14 cellular contexts compared by ENCODE assay signal in the genomic region with DNA sequence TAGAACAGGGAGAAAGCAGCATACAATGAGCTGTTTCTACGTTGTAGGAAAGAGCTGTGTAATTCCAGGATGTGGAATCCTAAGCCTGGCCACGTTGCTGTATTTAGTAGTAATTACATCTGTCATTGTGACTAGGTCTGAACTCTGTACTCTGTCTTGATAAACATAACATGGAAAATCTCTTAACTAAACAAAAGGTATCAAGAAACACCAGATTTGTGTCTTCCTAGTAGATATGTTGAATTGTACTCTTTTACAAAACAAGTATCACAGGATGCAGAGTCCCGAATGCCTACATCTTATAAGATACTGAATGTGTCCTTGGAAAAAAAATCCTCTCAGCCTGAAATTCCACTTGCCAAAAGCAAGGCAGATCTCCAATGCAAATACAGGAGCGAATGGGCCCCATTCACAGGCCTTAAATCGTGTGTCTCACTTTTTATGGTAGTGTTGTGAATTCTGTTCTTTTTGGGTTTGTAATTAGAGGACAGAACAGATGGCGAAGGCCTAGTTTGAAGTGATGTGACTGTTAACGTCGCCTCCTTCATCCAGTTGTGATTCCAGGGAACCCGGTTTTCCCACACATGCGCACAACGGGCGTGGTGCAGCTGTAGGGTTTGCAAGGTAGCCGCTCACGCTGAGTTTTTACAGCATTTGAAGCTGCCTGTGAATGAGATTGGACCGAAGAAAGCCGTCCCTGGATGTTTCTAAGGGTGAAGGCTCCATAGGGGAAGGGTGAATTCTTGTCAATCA.
A peak's percentile ranks its signal among the peaks of the same experiment; 100 is the strongest.
DNase-seq lines count a peak whose midpoint lies in the region; ATAC-seq and TF ChIP-seq lines count a peak whose summit lies in the region.
"Had no signal": no experiment of that assay in that cellular context is flagged by ENCODE, and none has a peak within 500 bp of the region (broad histone marks: within the 10 kb centered on the region; RNA-seq: fewer than 3 reads in every experiment).

No MANE protein-coding gene starts in this region.

- H3K9ac ChIP-seq in neural cell (ENCODE audit: low read length), result no peak overlapping the region

- no peaks in the 10 kb centered on the region for H3K4me1 ChIP-seq in hepatocyte (ENCODE audit: insufficient read depth)
- no peaks in the 10 kb centered on the region for H3K4me1 ChIP-seq in prostate gland (replicated peaks)
- H3K4me1 ChIP-seq: Caco-2 had no signal

- H4K20me1 ChIP-seq in hepatocyte (ENCODE audit: insufficient read depth, poor library complexity, severe bottlenecking) (no peaks in the 10 kb centered on the region), neural cell (ENCODE audit: insufficient read depth) (no peaks in the 10 kb centered on the region)

- no peak for TF ChIP-seq EP300 in neural cell (conservative IDR thresholded peaks at IDR 0.05; ENCODE audit: poor library complexity, severe bottlenecking)

- no peak for ATAC-seq in HG03460 (IDR thresholded peaks at IDR 0.05; ENCODE audit: unreplicated experiment)
- ATAC-seq: CD8-positive, alpha-beta T cell; HCT116 had no signal

- H3K27ac ChIP-seq in hepatocyte (peak overlapping the region; percentile 28), neural cell (ENCODE audit: low read length) (peak overlapping the region; percentile 9), prostate gland (no peak overlapping the region)
- H3K27ac ChIP-seq: 22Rv1 had no signal

- TF ChIP-seq CTCF in hepatocyte (IDR thresholded peaks at IDR 0.05; ENCODE audit: poor library complexity) (no peak), neural cell (IDR thresholded peaks at IDR 0.05; ENCODE audit: poor library complexity, severe bottlenecking) (no peak), prostate gland (IDR thresholded peaks at IDR 0.05) (no peak)

- H2AFZ ChIP-seq in hepatocyte, result no peak overlapping the region
- no peak overlapping the region for H2AFZ ChIP-seq in neural cell (ENCODE audit: low read depth, low read length)

- H3K79me2 ChIP-seq in hepatocyte (no peaks in the 10 kb centered on the region), neural cell (replicated peaks; ENCODE audit: insufficient read depth, low read length) (no peaks in the 10 kb centered on the region)

- no peak for TF ChIP-seq RAD21 in neural cell (conservative IDR thresholded peaks at IDR 0.05)

- no peak for TF ChIP-seq POLR2A in prostate gland (IDR thresholded peaks at IDR 0.05)

- H3K36me3 ChIP-seq in hepatocyte (replicated peaks; ENCODE audit: insufficient read depth, low read depth) (no peaks in the 10 kb centered on the region), neural cell (ENCODE audit: insufficient read depth, low read length) (no peaks in the 10 kb centered on the region), prostate gland (no peaks in the 10 kb centered on the region)

- intact Hi-C loops in prostate gland (cut with DNase I), result no loop called here

- H3K4me2 ChIP-seq in hepatocyte (no peak overlapping the region), neural cell (ENCODE audit: low read length) (no peak overlapping the region)

- DNase-seq in NCI-H1694 treated with DMSO at 0.1 percent for 48 hours (lab: John Stamatoyannopoulos, UW), result peak; percentile 24
- DNase-seq in NCI-H1694 (lab: John Stamatoyannopoulos, UW), result no peak
- peak; percentile 36 for DNase-seq in hepatocyte (ENCODE audit: low spot score)
- DNase-seq in ureter (ENCODE audit: low spot score), result peak; percentile 5
- no peak for DNase-seq in prostate gland (ENCODE audit: low spot score)
- DNase-seq in NCI-H2227 (lab: John Stamatoyannopoulos, UW; ENCODE audit: unreplicated experiment), result no peak
- DNase-seq: Caco-2; CD8-positive, alpha-beta T cell; DND-41; GDM1 had no signal

- no peaks in the 10 kb centered on the region for H3K9me2 ChIP-seq in hepatocyte (replicated peaks; ENCODE audit: insufficient read depth)
- H3K9me2 ChIP-seq in neural cell (ENCODE audit: insufficient read depth, low read length), result no peaks in the 10 kb centered on the region

- H3K9me3 ChIP-seq in hepatocyte (ENCODE audit: low read depth) (no peaks in the 10 kb centered on the region), neural cell (ENCODE audit: low read length) (no peaks in the 10 kb centered on the region), prostate gland (no peaks in the 10 kb centered on the region)
- H3K9me3 ChIP-seq: Caco-2 had no signal

- WGBS in hepatocyte (ENCODE audit: low lambda C conversion rate, missing lambda C conversion rate), result 85% methylated on average over 16 of the region's 16 CpGs
- WGBS in prostate gland, result 90% methylated on average over 16 of the region's 16 CpGs

- H3K27me3 ChIP-seq in hepatocyte (no peaks in the 10 kb centered on the region), neural cell (ENCODE audit: insufficient read depth, low read depth, low read length) (no peaks in the 10 kb centered on the region), prostate gland (replicated peaks; ENCODE audit: insufficient read depth) (no peaks in the 10 kb centered on the region)

- H3K4me3 ChIP-seq in hepatocyte, result no peak overlapping the region
- no peak overlapping the region for H3K4me3 ChIP-seq in neural cell (ENCODE audit: low read length)
- no peak overlapping the region for H3K4me3 ChIP-seq in prostate gland

- H3F3A ChIP-seq in neural cell (ENCODE audit: insufficient read depth, low read length, poor library complexity, severe bottlenecking), result peaks cover 4% of the 10 kb centered on the region

TF ChIP-seq in neural cell, 6 proteins besides CTCF, POLR2A, EP300 and RAD21:
- TF ChIP-seq EZH2 (IDR thresholded peaks at IDR 0.05; ENCODE audit: borderline replicate concordance, insufficient read depth, low read length, poor library complexity, severe bottlenecking), result no peak
- no peak for TF ChIP-seq SMC3 (conservative IDR thresholded peaks at IDR 0.05; ENCODE audit: poor library complexity)
- TF ChIP-seq TAF1 (IDR thresholded peaks at IDR 0.05; ENCODE audit: low read depth), result no peak
- TF ChIP-seq MXI1 (conservative IDR thresholded peaks at IDR 0.05; ENCODE audit: poor library complexity, severe bottlenecking), result no peak
- no peak for TF ChIP-seq POLR2AphosphoS5 (IDR thresholded peaks at IDR 0.05)
- TF ChIP-seq, protein P1, sequence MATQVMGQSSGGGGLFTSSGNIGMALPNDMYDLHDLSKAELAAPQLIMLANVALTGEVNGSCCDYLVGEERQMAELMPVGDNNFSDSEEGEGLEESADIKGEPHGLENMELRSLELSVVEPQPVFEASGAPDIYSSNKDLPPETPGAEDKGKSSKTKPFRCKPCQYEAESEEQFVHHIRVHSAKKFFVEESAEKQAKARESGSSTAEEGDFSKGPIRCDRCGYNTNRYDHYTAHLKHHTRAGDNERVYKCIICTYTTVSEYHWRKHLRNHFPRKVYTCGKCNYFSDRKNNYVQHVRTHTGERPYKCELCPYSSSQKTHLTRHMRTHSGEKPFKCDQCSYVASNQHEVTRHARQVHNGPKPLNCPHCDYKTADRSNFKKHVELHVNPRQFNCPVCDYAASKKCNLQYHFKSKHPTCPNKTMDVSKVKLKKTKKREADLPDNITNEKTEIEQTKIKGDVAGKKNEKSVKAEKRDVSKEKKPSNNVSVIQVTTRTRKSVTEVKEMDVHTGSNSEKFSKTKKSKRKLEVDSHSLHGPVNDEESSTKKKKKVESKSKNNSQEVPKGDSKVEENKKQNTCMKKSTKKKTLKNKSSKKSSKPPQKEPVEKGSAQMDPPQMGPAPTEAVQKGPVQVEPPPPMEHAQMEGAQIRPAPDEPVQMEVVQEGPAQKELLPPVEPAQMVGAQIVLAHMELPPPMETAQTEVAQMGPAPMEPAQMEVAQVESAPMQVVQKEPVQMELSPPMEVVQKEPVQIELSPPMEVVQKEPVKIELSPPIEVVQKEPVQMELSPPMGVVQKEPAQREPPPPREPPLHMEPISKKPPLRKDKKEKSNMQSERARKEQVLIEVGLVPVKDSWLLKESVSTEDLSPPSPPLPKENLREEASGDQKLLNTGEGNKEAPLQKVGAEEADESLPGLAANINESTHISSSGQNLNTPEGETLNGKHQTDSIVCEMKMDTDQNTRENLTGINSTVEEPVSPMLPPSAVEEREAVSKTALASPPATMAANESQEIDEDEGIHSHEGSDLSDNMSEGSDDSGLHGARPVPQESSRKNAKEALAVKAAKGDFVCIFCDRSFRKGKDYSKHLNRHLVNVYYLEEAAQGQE (IDR thresholded peaks at IDR 0.05; ENCODE audit: borderline replicate concordance), result no peak

Comparison
In these comparisons a context has a peak if more than half of its experiments do, and no peak if none do; other contexts are left out.
1. DNase-seq: peak in NCI-H1694 treated with DMSO at 0.1 percent for 48 hours (single experiment), hepatocyte (single experiment) and ureter (single experiment); none in NCI-H1694 (single experiment), prostate gland (single experiment) and NCI-H2227 (single experiment).
2. H3K27ac ChIP-seq: peak in hepatocyte (single experiment) and neural cell (single experiment); none in prostate gland (0 of 2).